1 cellular context compared by ENCODE assay signal in the genomic region with DNA sequence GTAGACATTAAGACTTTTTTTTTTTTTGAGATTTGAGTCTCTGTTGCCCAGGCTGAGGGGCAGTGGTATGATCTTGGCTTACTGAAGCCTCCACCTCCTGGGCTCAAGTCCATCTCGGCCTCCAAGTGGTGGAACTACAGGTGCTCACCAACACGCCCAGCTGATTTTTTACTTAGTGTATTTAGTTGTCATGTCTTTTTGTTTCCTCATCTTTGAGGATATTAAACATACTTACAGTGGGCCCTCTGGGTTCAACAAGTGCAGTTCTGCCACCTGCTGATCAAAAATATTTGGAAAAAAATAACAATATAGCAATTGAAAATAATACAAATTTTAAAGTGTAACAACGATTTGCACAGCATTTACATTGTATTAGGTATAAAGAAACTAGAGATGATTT.
TF ChIP-seq lines count a peak whose summit lies in the region.

No MANE protein-coding gene starts in this region.

TF ChIP-seq in HepG2, 621 proteins besides CTCF, POLR2A, EP300 and RAD21:
- no peak for TF ChIP-seq RXRB (CRISPR knock-in tag; IDR thresholded peaks at IDR 0.05; ENCODE audit: borderline replicate concordance)
- no peak for TF ChIP-seq ZNF761 (CRISPR knock-in tag; conservative IDR thresholded peaks at IDR 0.05)
- TF ChIP-seq, protein P1, sequence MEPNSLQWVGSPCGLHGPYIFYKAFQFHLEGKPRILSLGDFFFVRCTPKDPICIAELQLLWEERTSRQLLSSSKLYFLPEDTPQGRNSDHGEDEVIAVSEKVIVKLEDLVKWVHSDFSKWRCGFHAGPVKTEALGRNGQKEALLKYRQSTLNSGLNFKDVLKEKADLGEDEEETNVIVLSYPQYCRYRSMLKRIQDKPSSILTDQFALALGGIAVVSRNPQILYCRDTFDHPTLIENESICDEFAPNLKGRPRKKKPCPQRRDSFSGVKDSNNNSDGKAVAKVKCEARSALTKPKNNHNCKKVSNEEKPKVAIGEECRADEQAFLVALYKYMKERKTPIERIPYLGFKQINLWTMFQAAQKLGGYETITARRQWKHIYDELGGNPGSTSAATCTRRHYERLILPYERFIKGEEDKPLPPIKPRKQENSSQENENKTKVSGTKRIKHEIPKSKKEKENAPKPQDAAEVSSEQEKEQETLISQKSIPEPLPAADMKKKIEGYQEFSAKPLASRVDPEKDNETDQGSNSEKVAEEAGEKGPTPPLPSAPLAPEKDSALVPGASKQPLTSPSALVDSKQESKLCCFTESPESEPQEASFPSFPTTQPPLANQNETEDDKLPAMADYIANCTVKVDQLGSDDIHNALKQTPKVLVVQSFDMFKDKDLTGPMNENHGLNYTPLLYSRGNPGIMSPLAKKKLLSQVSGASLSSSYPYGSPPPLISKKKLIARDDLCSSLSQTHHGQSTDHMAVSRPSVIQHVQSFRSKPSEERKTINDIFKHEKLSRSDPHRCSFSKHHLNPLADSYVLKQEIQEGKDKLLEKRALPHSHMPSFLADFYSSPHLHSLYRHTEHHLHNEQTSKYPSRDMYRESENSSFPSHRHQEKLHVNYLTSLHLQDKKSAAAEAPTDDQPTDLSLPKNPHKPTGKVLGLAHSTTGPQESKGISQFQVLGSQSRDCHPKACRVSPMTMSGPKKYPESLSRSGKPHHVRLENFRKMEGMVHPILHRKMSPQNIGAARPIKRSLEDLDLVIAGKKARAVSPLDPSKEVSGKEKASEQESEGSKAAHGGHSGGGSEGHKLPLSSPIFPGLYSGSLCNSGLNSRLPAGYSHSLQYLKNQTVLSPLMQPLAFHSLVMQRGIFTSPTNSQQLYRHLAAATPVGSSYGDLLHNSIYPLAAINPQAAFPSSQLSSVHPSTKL (CRISPR knock-in tag; IDR thresholded peaks at IDR 0.05) = no peak
- no peak for TF ChIP-seq HOXA7 (CRISPR knock-in tag; IDR thresholded peaks at IDR 0.05)
- no peak for TF ChIP-seq RFX3 (CRISPR knock-in tag; IDR thresholded peaks at IDR 0.05)
- TF ChIP-seq, protein P2, sequence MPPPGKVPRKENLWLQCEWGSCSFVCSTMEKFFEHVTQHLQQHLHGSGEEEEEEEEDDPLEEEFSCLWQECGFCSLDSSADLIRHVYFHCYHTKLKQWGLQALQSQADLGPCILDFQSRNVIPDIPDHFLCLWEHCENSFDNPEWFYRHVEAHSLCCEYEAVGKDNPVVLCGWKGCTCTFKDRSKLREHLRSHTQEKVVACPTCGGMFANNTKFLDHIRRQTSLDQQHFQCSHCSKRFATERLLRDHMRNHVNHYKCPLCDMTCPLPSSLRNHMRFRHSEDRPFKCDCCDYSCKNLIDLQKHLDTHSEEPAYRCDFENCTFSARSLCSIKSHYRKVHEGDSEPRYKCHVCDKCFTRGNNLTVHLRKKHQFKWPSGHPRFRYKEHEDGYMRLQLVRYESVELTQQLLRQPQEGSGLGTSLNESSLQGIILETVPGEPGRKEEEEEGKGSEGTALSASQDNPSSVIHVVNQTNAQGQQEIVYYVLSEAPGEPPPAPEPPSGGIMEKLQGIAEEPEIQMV (CRISPR knock-in tag; IDR thresholded peaks at IDR 0.05; ENCODE audit: low read depth) = no peak
- TF ChIP-seq FOXA3 (CRISPR knock-in tag; IDR thresholded peaks at IDR 0.05) = no peak
- TF ChIP-seq, protein P3, sequence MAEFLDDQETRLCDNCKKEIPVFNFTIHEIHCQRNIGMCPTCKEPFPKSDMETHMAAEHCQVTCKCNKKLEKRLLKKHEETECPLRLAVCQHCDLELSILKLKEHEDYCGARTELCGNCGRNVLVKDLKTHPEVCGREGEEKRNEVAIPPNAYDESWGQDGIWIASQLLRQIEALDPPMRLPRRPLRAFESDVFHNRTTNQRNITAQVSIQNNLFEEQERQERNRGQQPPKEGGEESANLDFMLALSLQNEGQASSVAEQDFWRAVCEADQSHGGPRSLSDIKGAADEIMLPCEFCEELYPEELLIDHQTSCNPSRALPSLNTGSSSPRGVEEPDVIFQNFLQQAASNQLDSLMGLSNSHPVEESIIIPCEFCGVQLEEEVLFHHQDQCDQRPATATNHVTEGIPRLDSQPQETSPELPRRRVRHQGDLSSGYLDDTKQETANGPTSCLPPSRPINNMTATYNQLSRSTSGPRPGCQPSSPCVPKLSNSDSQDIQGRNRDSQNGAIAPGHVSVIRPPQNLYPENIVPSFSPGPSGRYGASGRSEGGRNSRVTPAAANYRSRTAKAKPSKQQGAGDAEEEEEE (CRISPR knock-in tag; IDR thresholded peaks at IDR 0.05; ENCODE audit: borderline replicate concordance) = no peak
- no peak for TF ChIP-seq ZBTB1 (CRISPR knock-in tag; IDR thresholded peaks at IDR 0.05; ENCODE audit: borderline replicate concordance)
- TF ChIP-seq MEIS2 (CRISPR knock-in tag; IDR thresholded peaks at IDR 0.05) = no peak
- no peak for TF ChIP-seq NFE2L1 (CRISPR knock-in tag; IDR thresholded peaks at IDR 0.05; ENCODE audit: borderline replicate concordance)
- TF ChIP-seq ZFP37 (CRISPR knock-in tag; IDR thresholded peaks at IDR 0.05; ENCODE audit: borderline replicate concordance) = no peak
- TF ChIP-seq CHD4 (IDR thresholded peaks at IDR 0.05; ENCODE audit: borderline replicate concordance, low read length) = no peak
